ENCODE assay signal across 1 cellular context in genomic region chr7:77838929-77839491, GRCh38.
TF ChIP-seq lines count a peak whose summit lies in the region.

No MANE protein-coding gene starts in this region.

TF ChIP-seq in GM12878, 131 proteins besides CTCF, POLR2A, EP300 and RAD21 (continued from another document):
- TF ChIP-seq ELK1 (IDR thresholded peaks at IDR 0.05; ENCODE audit: low read depth, low read length) (no peak), JUND (IDR thresholded peaks at IDR 0.05; ENCODE audit: low read depth, low read length) (no peak), SRF (IDR thresholded peaks at IDR 0.05; ENCODE audit: low read depth in 2 of 2, low read length in 2 of 2) (no peak), RFX5 (IDR thresholded peaks at IDR 0.05; ENCODE audit: low read depth, low read length) (no peak), KDM1A (IDR thresholded peaks at IDR 0.05; ENCODE audit: borderline replicate concordance) (no peak), SPI1 (IDR thresholded peaks at IDR 0.05; ENCODE audit: borderline replicate concordance, insufficient read depth, low read depth, low read length) (no peak)
